7 cellular contexts compared by ENCODE assay signal in genomic region chr1:1910033-1910465, GRCh38. TPM values are rescaled to one million over a fixed set of nuclear protein-coding genes. Genes with fewer than 3 reads are reported as not detected.
DNase-seq lines count a peak whose midpoint lies in the region; ATAC-seq and TF ChIP-seq lines count a peak whose summit lies in the region.

No MANE protein-coding gene starts in this region.

- intact Hi-C loops in HCT116 (cut with micrococcal nuclease): no loop called here

- ATAC-seq in HCT116: no peak
- no peak for ATAC-seq in activated CD8-positive, alpha-beta T cell treated with anti-CD3 and anti-CD28 coated beads, Interleukin-2, amount 10 ng/mL, durations not matched to agents 7 days and 5 days
- no peak for ATAC-seq in stimulated activated effector memory CD8-positive, alpha-beta T cell treated with anti-CD3 and anti-CD28 coated beads, Interleukin-12 subunit alpha, Interleukin-12 subunit beta, amount 100 ng/mL, for 72 hours

- H3K9me3 Mint-ChIP-seq in activated CD8-positive, alpha-beta T cell treated with anti-CD3 and anti-CD28 coated beads, Interleukin-2, amount 10 ng/mL, durations not matched to agents 7 days and 5 days (ENCODE audit: insufficient read depth): no peaks in the 10 kb centered on the region
- H3K9me3 Mint-ChIP-seq in stimulated activated effector memory CD8-positive, alpha-beta T cell treated with anti-CD3 and anti-CD28 coated beads, Interleukin-12 subunit alpha, Interleukin-12 subunit beta, amount 100 ng/mL, for 72 hours: no peaks in the 10 kb centered on the region

- no peak for TF ChIP-seq POLR2A in HCT116 (IDR thresholded peaks at IDR 0.05; ENCODE audit: borderline replicate concordance, extremely low read depth, insufficient read depth, insufficient read length)

- WGBS in hepatocyte (ENCODE audit: low lambda C conversion rate, missing lambda C conversion rate): 84% methylated on average over 6 of the region's 6 CpGs

- TF ChIP-seq RAD21 in HCT116 (IDR thresholded peaks at IDR 0.05; ENCODE audit: low read depth): no peak

- H3K9me3 ChIP-seq in HCT116 (ENCODE audit: control insufficient read depth in 1 of 2, insufficient read depth in 1 of 2, low read depth in 1 of 2, low read length in 2 of 2): no peaks in the 10 kb centered on the region
- H3K9me3 ChIP-seq in hepatocyte (ENCODE audit: low read depth): no peaks in the 10 kb centered on the region
- H3K9me3 ChIP-seq in effector memory CD4-positive, alpha-beta T cell (ENCODE audit: control insufficient read depth, low read length): no peaks in the 10 kb centered on the region

- H4K20me1 ChIP-seq in HCT116 (ENCODE audit: insufficient read depth): no peaks in the 10 kb centered on the region
- no peaks in the 10 kb centered on the region for H4K20me1 ChIP-seq in hepatocyte (ENCODE audit: insufficient read depth, poor library complexity, severe bottlenecking)

- peaks cover 3% of the 10 kb centered on the region for H3K27me3 Mint-ChIP-seq in activated CD8-positive, alpha-beta T cell treated with anti-CD3 and anti-CD28 coated beads, Interleukin-2, amount 10 ng/mL, durations not matched to agents 7 days and 5 days (ENCODE audit: low read depth)

- TF ChIP-seq CTCF in HCT116 (IDR thresholded peaks at IDR 0.05 in 2 of 3, conservative IDR thresholded peaks at IDR 0.05 in 1 of 3; ENCODE audit: borderline replicate concordance in 1 of 3, insufficient read depth in 1 of 3, low read depth in 2 of 3, low read length in 2 of 3) (no peak), hepatocyte (IDR thresholded peaks at IDR 0.05; ENCODE audit: poor library complexity) (no peak)

- peak overlapping the region; percentile 88 for H3K4me2 ChIP-seq in HCT116 (ENCODE audit: low read length)
- peak overlapping the region; percentile 75 for H3K4me2 ChIP-seq in hepatocyte

- H3K9ac ChIP-seq in HCT116 (ENCODE audit: low read length): peak overlapping the region; percentile 71

- POLR2A ChIA-PET in HCT116 (lab: Charles Lee): no interaction called here
- POLR2A ChIA-PET in activated CD8-positive, alpha-beta T cell treated with anti-CD3 and anti-CD28 coated beads, Interleukin-2, amount 10 ng/mL, durations not matched to agents 7 days and 5 days (lab: Charles Lee): interaction anchor here (0.6 to 2.2 kb wide), 5 partner anchors 18 to 130 kb away, joined by 3 to 11 read pairs (median 5); no protein-coding TSS in a partner anchor

- H2AFZ ChIP-seq in HCT116 (ENCODE audit: low read depth, low read length, poor library complexity, severe bottlenecking) (no peak overlapping the region), hepatocyte (no peak overlapping the region)

- RAD21 ChIA-PET in HCT116 (lab: Charles Lee; ENCODE audit: low non-redundant PET in 1 of 2, low total read pairs in 2 of 2, uncharacterized antibody in 2 of 2, unreplicated experiment in 2 of 2): no interaction called here

- H3K9me2 ChIP-seq in HCT116 (ENCODE audit: insufficient read depth) (no peaks in the 10 kb centered on the region), hepatocyte (replicated peaks; ENCODE audit: insufficient read depth) (no peaks in the 10 kb centered on the region)

- peaks cover 21% of the 10 kb centered on the region for H3K4me1 Mint-ChIP-seq in activated CD8-positive, alpha-beta T cell treated with anti-CD3 and anti-CD28 coated beads, Interleukin-2, amount 10 ng/mL, durations not matched to agents 7 days and 5 days (ENCODE audit: low read depth)
- peaks cover 18% of the 10 kb centered on the region for H3K4me1 Mint-ChIP-seq in stimulated activated effector memory CD8-positive, alpha-beta T cell treated with anti-CD3 and anti-CD28 coated beads, Interleukin-12 subunit alpha, Interleukin-12 subunit beta, amount 100 ng/mL, for 72 hours

- H3K4me1 ChIP-seq in HCT116 (ENCODE audit: control insufficient read depth in 1 of 2, insufficient read depth in 2 of 2, low read length in 2 of 2): peaks cover 19 to 36% of the 10 kb centered on the region in 2 experiments
- peaks cover 16% of the 10 kb centered on the region for H3K4me1 ChIP-seq in hepatocyte (ENCODE audit: insufficient read depth)
- peaks cover 9% of the 10 kb centered on the region for H3K4me1 ChIP-seq in effector memory CD4-positive, alpha-beta T cell (ENCODE audit: control insufficient read depth, insufficient read depth, low read length, poor library complexity, severe bottlenecking)

- DNase-seq in HCT116 (ENCODE audit: low read depth, low spot score) (no peak), hepatocyte (ENCODE audit: low spot score) (peak; percentile 1), NCI-H1092 (lab: John Stamatoyannopoulos, UW) (no peak)
- no peak for DNase-seq in activated CD8-positive, alpha-beta T cell treated with anti-CD3 and anti-CD28 coated beads, Interleukin-2, amount 10 ng/mL, durations not matched to agents 7 days and 5 days
- DNase-seq in stimulated activated effector memory CD8-positive, alpha-beta T cell treated with anti-CD3 and anti-CD28 coated beads, Interleukin-12 subunit alpha, Interleukin-12 subunit beta, amount 100 ng/mL, for 72 hours (ENCODE audit: low spot score in 2 of 2): no peak
- DNase-seq in effector memory CD4-positive, alpha-beta T cell: no peak
- DNase-seq in activated CD4-positive, alpha-beta T cell treated with anti-CD3 and anti-CD28 coated beads, Interleukin-2, amount 50 U/mL, for 1 hour: no peak

- BruUV-seq in HCT116 (replicated peaks; lab: Mats Ljungman, UMichigan): no TSS peak

- peak overlapping the region; percentile 84 for H3K27ac Mint-ChIP-seq in activated CD8-positive, alpha-beta T cell treated with anti-CD3 and anti-CD28 coated beads, Interleukin-2, amount 10 ng/mL, durations not matched to agents 7 days and 5 days
- peak overlapping the region; percentile 86 for H3K27ac Mint-ChIP-seq in stimulated activated effector memory CD8-positive, alpha-beta T cell treated with anti-CD3 and anti-CD28 coated beads, Interleukin-12 subunit alpha, Interleukin-12 subunit beta, amount 100 ng/mL, for 72 hours

- peak overlapping the region; percentile 48 to 63 for H3K4me3 ChIP-seq in HCT116 (replicated peaks in 1 of 2; ENCODE audit: low read depth in 1 of 2, low read length in 2 of 2)
- H3K4me3 ChIP-seq in hepatocyte: no peak overlapping the region
- H3K4me3 ChIP-seq in effector memory CD4-positive, alpha-beta T cell (ENCODE audit: insufficient read depth, low read depth, low read length, poor library complexity, severe bottlenecking): no peak overlapping the region

- H3K79me2 ChIP-seq in HCT116 (ENCODE audit: insufficient read depth, low read length) (no peaks in the 10 kb centered on the region), hepatocyte (peaks cover 9% of the 10 kb centered on the region)

- H3K27me3 ChIP-seq in HCT116 (ENCODE audit: insufficient read depth, low read length) (no peaks in the 10 kb centered on the region), hepatocyte (no peaks in the 10 kb centered on the region)
- H3K27me3 ChIP-seq in effector memory CD4-positive, alpha-beta T cell (replicated peaks; ENCODE audit: control insufficient read depth, insufficient read depth, low read length, poor library complexity, severe bottlenecking): no peaks in the 10 kb centered on the region

- H3K4me3 Mint-ChIP-seq in activated CD8-positive, alpha-beta T cell treated with anti-CD3 and anti-CD28 coated beads, Interleukin-2, amount 10 ng/mL, durations not matched to agents 7 days and 5 days: peak overlapping the region; percentile 78
- peak overlapping the region; percentile 82 for H3K4me3 Mint-ChIP-seq in stimulated activated effector memory CD8-positive, alpha-beta T cell treated with anti-CD3 and anti-CD28 coated beads, Interleukin-12 subunit alpha, Interleukin-12 subunit beta, amount 100 ng/mL, for 72 hours

- no peaks in the 10 kb centered on the region for H3K36me3 Mint-ChIP-seq in activated CD8-positive, alpha-beta T cell treated with anti-CD3 and anti-CD28 coated beads, Interleukin-2, amount 10 ng/mL, durations not matched to agents 7 days and 5 days (ENCODE audit: low read depth)
- no peaks in the 10 kb centered on the region for H3K36me3 Mint-ChIP-seq in stimulated activated effector memory CD8-positive, alpha-beta T cell treated with anti-CD3 and anti-CD28 coated beads, Interleukin-12 subunit alpha, Interleukin-12 subunit beta, amount 100 ng/mL, for 72 hours

- H3K36me3 ChIP-seq in HCT116 (ENCODE audit: control insufficient read depth in 1 of 2, insufficient read depth in 2 of 2, low read length in 2 of 2) (no peaks in the 10 kb centered on the region), hepatocyte (replicated peaks; ENCODE audit: insufficient read depth, low read depth) (no peaks in the 10 kb centered on the region)
- H3K36me3 ChIP-seq in effector memory CD4-positive, alpha-beta T cell (ENCODE audit: control insufficient read depth, insufficient read depth, low read length): no peaks in the 10 kb centered on the region

- H3K27ac ChIP-seq in HCT116 (ENCODE audit: low read depth, low read length): peak overlapping the region; percentile 80
- peak overlapping the region; percentile 80 for H3K27ac ChIP-seq in hepatocyte
- H3K27ac ChIP-seq in effector memory CD4-positive, alpha-beta T cell (ENCODE audit: insufficient read depth, low read length, poor library complexity, severe bottlenecking): no peak overlapping the region

- CTCF ChIA-PET in HCT116 (lab: Charles Lee): interaction anchor here (2.3 to 3.0 kb wide), 2 partner anchors 34 to 135 kb away, joined by 6 to 31 read pairs; no protein-coding TSS in a partner anchor
- CTCF ChIA-PET in activated CD8-positive, alpha-beta T cell treated with anti-CD3 and anti-CD28 coated beads, Interleukin-2, amount 10 ng/mL, durations not matched to agents 7 days and 5 days (lab: Charles Lee): interaction anchor here (0.9 to 4.2 kb wide), 14 partner anchors 11 to 141 kb away, joined by 3 to 38 read pairs (median 5); no protein-coding TSS in a partner anchor

TF ChIP-seq in HCT116, 20 proteins besides CTCF, POLR2A, EP300 and RAD21 (continues in another document):
- no peak for TF ChIP-seq YY1 (IDR thresholded peaks at IDR 0.05; ENCODE audit: extremely low read depth, insufficient replicate concordance, low read depth, low read length)
- TF ChIP-seq SP1 (IDR thresholded peaks at IDR 0.05; ENCODE audit: low read depth): no peak

RNA-seq across cellular contexts. Expression of gene CALML6, which starts 5.0 kb away (rescaled TPM):
- total RNA-seq in HCT116 (2021; ENCODE audit: unreplicated experiment) (2.3 TPM), hepatocyte (0.53 TPM in 1 of 2 replicates, not detected in the other)
- polyA plus RNA-seq in HCT116 (2012): 0.62 and 1.7 TPM in 2 replicates
- total RNA-seq in activated CD8-positive, alpha-beta T cell treated with anti-CD3 and anti-CD28 coated beads, Interleukin-2, amount 10 ng/mL, durations not matched to agents 7 days and 5 days: under 1 TPM; 0.21 to 0.42 TPM
- 0.33 and 1.3 TPM in 2 replicates for polyA plus RNA-seq in hepatocyte

RNA-seq across cellular contexts. Expression of gene TMEM52, which starts 9.0 kb away (rescaled TPM):
- total RNA-seq in HCT116 (2021; ENCODE audit: unreplicated experiment) (27.5 TPM), hepatocyte (3.6 and 5.8 TPM in 2 replicates)
- polyA plus RNA-seq in HCT116 (2012): 27.5 and 29.4 TPM in 2 replicates
- under 1 TPM in 1 of 2 experiments, not detected in 1; 0.70 TPM for total RNA-seq in activated CD8-positive, alpha-beta T cell treated with anti-CD3 and anti-CD28 coated beads, Interleukin-2, amount 10 ng/mL, durations not matched to agents 7 days and 5 days
- 5.3 and 5.8 TPM in 2 replicates for polyA plus RNA-seq in hepatocyte

RNA-seq across cellular contexts. Expression of gene GNB1, which starts 19.2 kb away (rescaled TPM):
- 371 TPM for total RNA-seq in HCT116 (2021; ENCODE audit: unreplicated experiment)
- polyA plus RNA-seq in HCT116 (2012): 424 and 488 TPM in 2 replicates
- 100 to 1,000 TPM; 398 TPM for total RNA-seq in activated CD8-positive, alpha-beta T cell treated with anti-CD3 and anti-CD28 coated beads, Interleukin-2, amount 10 ng/mL, durations not matched to agents 7 days and 5 days
- total RNA-seq in hepatocyte: 134 and 155 TPM in 2 replicates
- 154 and 175 TPM in 2 replicates for polyA plus RNA-seq in hepatocyte

Comparison
In these comparisons a context has a peak if more than half of its experiments do, and no peak if none do; other contexts are left out.
1. H3K4me3 ChIP-seq: peak in HCT116 (2 of 2); none in hepatocyte (single experiment) and effector memory CD4-positive, alpha-beta T cell (single experiment).